Comparison of ENCODE assay signal across 10 cellular contexts in the genomic region with DNA sequence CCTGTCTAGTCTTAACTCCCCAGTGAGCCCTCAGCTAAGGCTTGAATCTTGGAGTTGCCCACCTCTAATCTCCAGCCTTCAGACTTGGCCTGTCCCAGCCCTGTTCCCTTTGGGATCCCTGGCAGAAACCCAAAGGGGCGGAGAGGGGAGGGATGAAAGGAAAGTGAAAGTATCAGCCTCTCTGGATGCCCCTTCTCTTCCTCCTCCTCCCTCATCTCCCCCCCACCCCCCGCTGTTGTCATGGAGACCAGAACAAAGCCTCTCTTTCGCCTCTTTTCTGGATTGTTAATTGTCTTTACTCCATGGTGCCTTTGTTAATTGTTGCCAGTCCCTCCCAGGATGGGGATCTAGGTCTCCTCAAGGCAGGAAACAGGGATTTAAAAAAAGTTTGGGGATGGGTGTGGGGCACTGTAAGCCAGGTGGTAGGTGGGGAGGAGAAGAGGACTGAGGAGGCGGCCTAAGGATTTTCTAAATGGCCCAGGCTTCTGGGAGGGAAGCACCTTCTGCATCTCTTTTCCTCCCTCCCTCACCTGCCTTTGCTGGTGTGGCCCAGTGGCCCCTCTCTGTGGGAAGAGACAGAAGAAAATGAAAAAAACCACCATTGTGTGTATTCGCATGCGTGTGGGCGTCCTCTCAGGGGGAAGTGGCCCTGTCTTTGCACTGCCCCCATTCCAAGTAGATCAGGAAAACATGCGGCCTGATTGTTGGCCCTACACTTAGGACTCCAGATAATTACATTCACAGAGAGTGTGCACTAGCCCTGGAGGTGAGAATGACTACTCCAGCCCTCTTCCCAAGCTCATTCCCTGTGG.
DNase-seq lines count a peak whose midpoint lies in the region; ATAC-seq and TF ChIP-seq lines count a peak whose summit lies in the region.
"Had no signal": no experiment of that assay in that cellular context is flagged by ENCODE, and none has a peak within 500 bp of the region (broad histone marks: within the 10 kb centered on the region; RNA-seq: fewer than 3 reads in every experiment).

No MANE protein-coding gene starts in this region.

- no peak for TF ChIP-seq CTCF in fibroblast of pulmonary artery (IDR thresholded peaks at IDR 0.05; ENCODE audit: low read length, missing control alignments)

- DNase-seq in DMS79 treated with DMSO at 0.1 percent for 48 hours (lab: John Stamatoyannopoulos, UW) (peak; percentile 52), NCI-H748 treated with DMSO at 0.1 percent for 48 hours (lab: John Stamatoyannopoulos, UW) (peak; percentile 16), fibroblast of pulmonary artery (ENCODE audit: low read depth) (peak; percentile 41), nucleus accumbens (lab: John Stamatoyannopoulos, UW) (peak in 51 of 56 donors; percentile 33 to 89 (median 76)), LoVo (ENCODE audit: low spot score) (no peak), AG08395 (ENCODE audit: low spot score) (no peak)
- DNase-seq: activated CD4-positive, alpha-beta memory T cell treated with anti-CD3 and anti-CD28 coated beads for 36 hours; NCI-H446 had no signal

- H3K4me3 ChIP-seq in fibroblast of pulmonary artery (replicated peaks; ENCODE audit: low read depth, low read length), result no peak overlapping the region

- ATAC-seq in HG03342 (IDR thresholded peaks at IDR 0.05; ENCODE audit: unreplicated experiment), result no peak
- ATAC-seq in GM19397 (IDR thresholded peaks at IDR 0.05; ENCODE audit: unreplicated experiment), result no peak

Comparison
In these comparisons a context has a peak if more than half of its experiments do, and no peak if none do; other contexts are left out.
1. DNase-seq: peak in DMS79 treated with DMSO at 0.1 percent for 48 hours (single experiment), NCI-H748 treated with DMSO at 0.1 percent for 48 hours (single experiment), fibroblast of pulmonary artery (single experiment) and nucleus accumbens (51 of 56); none in LoVo (single experiment) and AG08395 (single experiment).